ENCODE assay signal across 2 cellular contexts in genomic region chr5:115825948-115826347, GRCh38.
TF ChIP-seq lines count a peak whose summit lies in the region.

No MANE protein-coding gene starts in this region.

TF ChIP-seq in A549, 52 proteins besides CTCF, POLR2A, EP300 and RAD21:
- TF ChIP-seq TP53 (CRISPR knock-in tag; IDR thresholded peaks at IDR 0.05) (no peak), NPAS2 (CRISPR knock-in tag; IDR thresholded peaks at IDR 0.05; ENCODE audit: borderline replicate concordance) (no peak), ZFP36 (IDR thresholded peaks at IDR 0.05; ENCODE audit: borderline replicate concordance, partially characterized antibody) (no peak), MAZ (IDR thresholded peaks at IDR 0.05; ENCODE audit: borderline replicate concordance, low read depth, low read length) (no peak), HOXA7 (CRISPR knock-in tag; IDR thresholded peaks at IDR 0.05) (no peak), RNF2 (IDR thresholded peaks at IDR 0.05; ENCODE audit: borderline replicate concordance, low read depth) (no peak), E2F6 (IDR thresholded peaks at IDR 0.05; ENCODE audit: borderline replicate concordance, low read depth) (no peak), HOXB13 (CRISPR knock-in tag; IDR thresholded peaks at IDR 0.05; ENCODE audit: low read depth) (no peak)

TF ChIP-seq in HCT116, 20 proteins besides CTCF, POLR2A, EP300 and RAD21:
- TF ChIP-seq REST (IDR thresholded peaks at IDR 0.05; ENCODE audit: low read depth) (no peak), ZBTB33 (IDR thresholded peaks at IDR 0.05; ENCODE audit: extremely low read depth, insufficient replicate concordance, low read length) (no peak), POLR2AphosphoS5 (IDR thresholded peaks at IDR 0.05; ENCODE audit: low read depth, low read length) (no peak), ELF1 (IDR thresholded peaks at IDR 0.05; ENCODE audit: borderline replicate concordance, low read depth) (no peak), JUND (IDR thresholded peaks at IDR 0.05) (no peak), FOSL1 (IDR thresholded peaks at IDR 0.05; ENCODE audit: low read depth) (no peak), TCF7L2 (IDR thresholded peaks at IDR 0.05; ENCODE audit: borderline replicate concordance, extremely low read depth, insufficient read depth, insufficient read length) (no peak), SIN3A (IDR thresholded peaks at IDR 0.05; ENCODE audit: low read depth) (no peak), ZFX (IDR thresholded peaks at IDR 0.05) (no peak), ZNF274 (IDR thresholded peaks at IDR 0.05; ENCODE audit: low read depth, low read length) (no peak), EZH2 (IDR thresholded peaks at IDR 0.05) (no peak), YY1 (IDR thresholded peaks at IDR 0.05; ENCODE audit: extremely low read depth, insufficient replicate concordance, low read depth, low read length) (no peak)
